In genomic region chr13:110767476-110767875, GRCh38 we compare ENCODE assay signal across 8 cellular contexts.
"Had no signal": no experiment of that assay in that cellular context is flagged by ENCODE, and none has a peak within 500 bp of the region (broad histone marks: within the 10 kb centered on the region; RNA-seq: fewer than 3 reads in every experiment).

No MANE protein-coding gene starts in this region.

- DNase-seq: IMR-90, KBM-7, KG1 had no signal

- H3K27ac Mint-ChIP-seq: IgD-negative memory B cell had no signal

- H3K4me2 ChIP-seq: KMS-11 had no signal

- H3K4me3 ChIP-seq: K562 had no signal

- H3K4me3 Mint-ChIP-seq: IgD-negative memory B cell had no signal

- H3K9ac ChIP-seq: KMS-11 had no signal

- ATAC-seq: HepG2, K562 had no signal

- H3K27ac ChIP-seq: HL-60, KMS-11 had no signal
